In the genomic region with DNA sequence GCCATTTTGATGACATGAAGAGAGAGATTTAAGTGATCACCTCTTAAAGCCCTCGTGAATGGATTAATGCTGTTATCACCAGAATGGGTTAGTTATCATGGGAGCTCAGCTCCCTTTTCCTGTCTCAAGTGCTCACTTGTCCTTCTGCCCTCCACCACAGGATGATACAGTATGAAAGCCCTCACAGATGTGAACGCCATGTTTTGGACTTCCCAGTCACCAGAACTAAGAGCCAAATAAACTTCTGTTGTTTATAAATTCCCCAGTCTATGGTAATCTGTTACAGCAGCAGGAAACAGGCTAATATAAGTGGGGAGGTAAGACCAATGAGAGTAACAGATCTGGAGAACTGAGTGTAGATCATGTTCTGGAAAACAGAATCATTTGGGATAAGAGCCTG, we compare ENCODE assay signal across 1 cellular context.
TF ChIP-seq lines count a peak whose summit lies in the region.

No MANE protein-coding gene starts in this region.

TF ChIP-seq in endothelial cell of umbilical vein, 7 proteins besides CTCF, POLR2A, EP300 and RAD21:
- TF ChIP-seq JUN (IDR thresholded peaks at IDR 0.05; ENCODE audit: borderline replicate concordance, insufficient read depth, insufficient read length, low read depth) (no peak), GATA2 (IDR thresholded peaks at IDR 0.05; ENCODE audit: insufficient read depth, insufficient read length, low read depth, low read length) (no peak), POLR2AphosphoS5 (IDR thresholded peaks at IDR 0.05; ENCODE audit: insufficient read depth, low read depth, low read length) (no peak), MYC (IDR thresholded peaks at IDR 0.05; ENCODE audit: low read depth, low read length) (no peak), EZH2 (IDR thresholded peaks at IDR 0.05; ENCODE audit: borderline replicate concordance, low read depth, low read length, severe bottlenecking) (no peak), FOS (IDR thresholded peaks at IDR 0.05; ENCODE audit: borderline replicate concordance, insufficient read depth, low read length) (no peak)
- TF ChIP-seq, protein P1, sequence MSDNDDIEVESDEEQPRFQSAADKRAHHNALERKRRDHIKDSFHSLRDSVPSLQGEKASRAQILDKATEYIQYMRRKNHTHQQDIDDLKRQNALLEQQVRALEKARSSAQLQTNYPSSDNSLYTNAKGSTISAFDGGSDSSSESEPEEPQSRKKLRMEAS (IDR thresholded peaks at IDR 0.05; ENCODE audit: insufficient read depth, insufficient read length): no peak
